Comparison of ENCODE assay signal across 1 cellular context in genomic region chr1:156647351-156647750, GRCh38.
TF ChIP-seq lines count a peak whose summit lies in the region.

No MANE protein-coding gene starts in this region.

TF ChIP-seq in K562, 482 proteins besides CTCF, POLR2A, EP300 and RAD21:
- TF ChIP-seq NR2C1 (IDR thresholded peaks at IDR 0.05) = 0 out of 2 replicates have a peak, but pooled peaks have one; percentile 10
- no peak for TF ChIP-seq NR2C1 (tag; IDR thresholded peaks at IDR 0.05)
- TF ChIP-seq ZBTB40 (IDR thresholded peaks at IDR 0.05) = no peak
- no peak for TF ChIP-seq ZBTB40 (CRISPR knock-in tag; IDR thresholded peaks at IDR 0.05)
- peak; percentile 40 for TF ChIP-seq POLR2G (IDR thresholded peaks at IDR 0.05; ENCODE audit: low read depth, low read length)
